In the genomic region with DNA sequence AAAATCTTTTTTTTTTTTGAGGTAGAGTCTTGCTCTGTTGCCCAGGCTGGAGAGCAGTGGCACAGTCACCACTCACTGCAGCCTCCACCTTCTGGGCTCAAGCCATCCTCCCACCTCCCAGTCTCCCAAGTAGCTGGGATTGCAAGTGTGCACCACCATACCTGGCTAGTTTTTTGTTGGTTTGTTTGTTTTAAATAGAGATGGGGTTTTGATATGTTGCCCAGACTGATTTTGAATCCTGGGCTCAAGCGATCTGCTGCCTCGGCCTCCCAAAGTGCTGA, we compare ENCODE assay signal across 1 cellular context.
TF ChIP-seq lines count a peak whose summit lies in the region.

No MANE protein-coding gene starts in this region.

TF ChIP-seq in HepG2, 621 proteins besides CTCF, POLR2A, EP300 and RAD21:
- no peak for TF ChIP-seq IRF2 (CRISPR knock-in tag; IDR thresholded peaks at IDR 0.05)
- peak; percentile 74 for TF ChIP-seq ZNF121 (CRISPR knock-in tag; IDR thresholded peaks at IDR 0.05)
